In the genomic region with DNA sequence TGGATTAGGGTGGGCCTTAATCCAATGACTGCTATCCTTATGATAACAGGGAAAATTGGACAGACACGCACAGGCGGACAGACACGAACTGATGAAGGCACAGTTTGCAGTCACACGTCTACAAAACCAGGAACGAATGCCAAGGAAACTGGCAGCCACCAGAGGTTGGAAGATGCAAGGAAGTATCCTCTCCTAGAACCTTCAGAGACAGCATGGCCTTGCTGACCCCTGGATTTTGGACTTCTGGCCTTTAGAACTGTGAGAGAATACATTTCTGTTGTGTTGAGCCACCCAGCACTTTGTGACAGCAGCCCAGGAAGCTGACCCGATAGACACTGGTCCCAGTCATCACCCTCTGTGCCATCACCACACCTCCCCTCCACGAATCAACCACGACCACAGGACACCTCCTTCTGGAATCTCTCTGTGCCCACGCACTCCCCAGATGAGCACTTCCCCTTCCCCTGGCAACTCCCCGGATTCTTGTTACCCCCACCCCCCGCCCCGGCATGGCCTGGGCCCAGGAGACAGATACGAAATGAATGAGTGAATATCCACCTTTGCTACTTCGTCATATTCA, we compare ENCODE assay signal across 8 cellular contexts. TPM values are rescaled to one million over a fixed set of nuclear protein-coding genes. Genes with fewer than 3 reads are reported as not detected.
DNase-seq lines count a peak whose midpoint lies in the region; ATAC-seq and TF ChIP-seq lines count a peak whose summit lies in the region.

No MANE protein-coding gene starts in this region.

- H3K27ac ChIP-seq in GM23338 (ENCODE audit: low read depth), result no peak overlapping the region
- H3K27ac ChIP-seq in Peyer's patch, result peak overlapping the region; percentile 77 to 98 (median 90)
- peak overlapping the region; percentile 79 to 100 (median 90) for H3K27ac ChIP-seq in gastrocnemius medialis

- H3K9me3 ChIP-seq in Peyer's patch (no peaks in the 10 kb centered on the region), endocrine pancreas (ENCODE audit: control insufficient read depth, low read length) (no peaks in the 10 kb centered on the region), gastrocnemius medialis (no peaks in the 10 kb centered on the region)

- H3K36me3 Mint-ChIP-seq in GM23338 (ENCODE audit: low read depth), result no peaks in the 10 kb centered on the region

- in situ Hi-C loops in gastrocnemius medialis (cut with MboI; ENCODE audit: low sequenced_read_pairs in 4 of 4), result loop anchor here in 3 of 4 donors (5.0 to 10.0 kb wide), 2 partner anchors 38 to 120 kb away; no protein-coding TSS in a partner anchor

- 0 out of 2 replicates have a peak, but pooled peaks cover 8% of the 10 kb centered on the region for H3K79me2 ChIP-seq in GM23338 (replicated peaks; ENCODE audit: insufficient read depth)

- ATAC-seq in GM23338, result no peak
- ATAC-seq in gastrocnemius medialis, result no peak
- no peak for ATAC-seq in HG03095 (IDR thresholded peaks at IDR 0.05; ENCODE audit: unreplicated experiment)

- peak overlapping the region; percentile 73 for H3K4me3 Mint-ChIP-seq in GM23338

- H3K27me3 ChIP-seq in GM23338 (ENCODE audit: insufficient read depth), result peaks cover 4% of the 10 kb centered on the region; the same call in 1 of the 2 replicates
- H3K27me3 ChIP-seq in Peyer's patch, result no peaks in the 10 kb centered on the region
- H3K27me3 ChIP-seq in endocrine pancreas (ENCODE audit: control insufficient read depth, insufficient read depth, low read length), result no peaks in the 10 kb centered on the region
- H3K27me3 ChIP-seq in gastrocnemius medialis, result no peaks in the 10 kb centered on the region

- H3K4me2 ChIP-seq in GM23338, result peak overlapping the region; percentile 84; the same call in 1 of the 2 replicates

- no peak for TF ChIP-seq POLR2A in Peyer's patch (IDR thresholded peaks at IDR 0.05)
- no peak for TF ChIP-seq POLR2A in gastrocnemius medialis (IDR thresholded peaks at IDR 0.05)

- H4K20me1 ChIP-seq in GM23338 (replicated peaks; ENCODE audit: insufficient read depth), result peaks cover 12% of the 10 kb centered on the region; the same call in 1 of the 2 replicates

- H3F3A ChIP-seq in GM23338 (replicated peaks; ENCODE audit: low read depth), result no peaks in the 10 kb centered on the region

- no peak overlapping the region for H2AFZ ChIP-seq in GM23338

- no peak for DNase-seq in GM23338 (ENCODE audit: low spot score)
- DNase-seq in Peyer's patch, result peak in 2 of 3 donors; percentile 57 to 63
- no peak for DNase-seq in gastrocnemius medialis
- no peak for DNase-seq in HuH-7 (ENCODE audit: low spot score)
- DNase-seq in midbrain (lab: John Stamatoyannopoulos, UW), result no peak
- no peak for DNase-seq in NK-92 (lab: John Stamatoyannopoulos, UW; ENCODE audit: unreplicated experiment)

- no peaks in the 10 kb centered on the region for H3K9me3 Mint-ChIP-seq in GM23338

- H3K4me1 ChIP-seq in GM23338 (ENCODE audit: insufficient read depth), result peaks cover 8% of the 10 kb centered on the region
- H3K4me1 ChIP-seq in Peyer's patch, result peaks cover 33 to 83% (median 36%) of the 10 kb centered on the region in 4 donors
- peaks cover 8% of the 10 kb centered on the region for H3K4me1 ChIP-seq in endocrine pancreas (ENCODE audit: control insufficient read depth, insufficient read depth, low read length)
- peaks cover 41 to 44% of the 10 kb centered on the region in 2 donors for H3K4me1 ChIP-seq in gastrocnemius medialis

- H3K36me3 ChIP-seq in GM23338 (ENCODE audit: insufficient read depth), result no peaks in the 10 kb centered on the region
- no peaks in the 10 kb centered on the region for H3K36me3 ChIP-seq in Peyer's patch
- no peaks in the 10 kb centered on the region for H3K36me3 ChIP-seq in endocrine pancreas (ENCODE audit: control insufficient read depth, insufficient read depth, low read length)
- H3K36me3 ChIP-seq in gastrocnemius medialis, result no peaks in the 10 kb centered on the region

- H3K9me2 ChIP-seq in GM23338 (ENCODE audit: insufficient read depth), result no peaks in the 10 kb centered on the region

- peaks cover 42% of the 10 kb centered on the region for H3K27me3 Mint-ChIP-seq in GM23338 (ENCODE audit: insufficient read depth, low read depth, poor library complexity)

- no peak for TF ChIP-seq CTCF in GM23338 (conservative IDR thresholded peaks at IDR 0.05; ENCODE audit: low read depth in 2 of 2)
- no peak for TF ChIP-seq CTCF in Peyer's patch (IDR thresholded peaks at IDR 0.05)
- no peak for TF ChIP-seq CTCF in gastrocnemius medialis (IDR thresholded peaks at IDR 0.05 in 4 of 5, conservative IDR thresholded peaks at IDR 0.05 in 1 of 5)

- peak overlapping the region; percentile 66 for H3K9ac ChIP-seq in endocrine pancreas (ENCODE audit: control insufficient read depth, insufficient read depth, low read length)

- H3K4me3 ChIP-seq in GM23338 (peak overlapping the region; percentile 66), Peyer's patch (peak overlapping the region in 2 of 4 donors; percentile 37 to 49), endocrine pancreas (ENCODE audit: control insufficient read depth, insufficient read depth, low read length) (no peak overlapping the region), gastrocnemius medialis (peak overlapping the region in 3 of 4 donors; percentile 52 to 53 (median 53))

- peaks cover 21% of the 10 kb centered on the region; the same call in 2 of the 3 replicates for H3K4me1 Mint-ChIP-seq in GM23338

- intact Hi-C loops in gastrocnemius medialis (cut with DNase I; ENCODE audit: low total_unique reads), result loop anchor here (1.0 kb wide), 1 partner anchor 31 kb away; no protein-coding TSS in a partner anchor

- no peak overlapping the region for H3K27ac Mint-ChIP-seq in GM23338

TF ChIP-seq in GM23338, 12 proteins besides CTCF, POLR2A, EP300 and RAD21:
- no peak for TF ChIP-seq ZNF331 (CRISPR knock-in tag; IDR thresholded peaks at IDR 0.05; ENCODE audit: low read depth)
- TF ChIP-seq EZH2 (IDR thresholded peaks at IDR 0.05; ENCODE audit: low read depth, unreplicated experiment), result no peak
- no peak for TF ChIP-seq POLR2AphosphoS5 (IDR thresholded peaks at IDR 0.05; ENCODE audit: low read depth)
- TF ChIP-seq JUNB (IDR thresholded peaks at IDR 0.05; ENCODE audit: unreplicated experiment), result no peak
- TF ChIP-seq EZH2phosphoT487 (IDR thresholded peaks at IDR 0.05; ENCODE audit: unreplicated experiment), result no peak
- no peak for TF ChIP-seq ETS1 (IDR thresholded peaks at IDR 0.05)
- TF ChIP-seq STAT1 (IDR thresholded peaks at IDR 0.05; ENCODE audit: unreplicated experiment), result no peak
- TF ChIP-seq ZNF114 (CRISPR knock-in tag; IDR thresholded peaks at IDR 0.05), result no peak
- TF ChIP-seq CREB1 (CRISPR knock-in tag; IDR thresholded peaks at IDR 0.05; ENCODE audit: low read depth), result no peak

RNA-seq across cellular contexts. Expression of gene GBGT1, which starts 18.7 kb away (rescaled TPM):
- 15.7 and 22.4 TPM in 2 replicates for total RNA-seq in GM23338 (2014; rRNA removed; shearing (Covaris generic))
- 3.7 and 4.9 TPM in 2 replicates for polyA plus RNA-seq in GM23338 (2016; fragmentation: Nextera tagmentation; extraction: Ambion mirVana)
- total RNA-seq in Peyer's patch (10 to 100 TPM in 3 of 4 donors, 1 to 10 TPM in 1; 7.0 to 49.5 (median 14.1) TPM), gastrocnemius medialis (10 to 100 TPM in 1 of 4 donors, 1 to 10 TPM in 2, under 1 TPM in 1; 0.15 to 10.3 (median 5.6) TPM)

RNA-seq across cellular contexts. Expression of gene RALGDS, which starts 23.9 kb away (rescaled TPM):
- 15.5 and 20.3 TPM in 2 replicates for total RNA-seq in GM23338 (2014; rRNA removed; shearing (Covaris generic))
- polyA plus RNA-seq in GM23338 (2016; fragmentation: Nextera tagmentation; extraction: Ambion mirVana), result 6.1 and 8.6 TPM in 2 replicates
- total RNA-seq in Peyer's patch (100 to 1,000 TPM in 2 of 4 donors, 10 to 100 TPM in 2; 53.1 to 237 (median 139) TPM), gastrocnemius medialis (10 to 100 TPM; 21.1 to 47.0 (median 36.9) TPM)

Comparison
In these comparisons a context has a peak if more than half of its experiments do, and no peak if none do; other contexts are left out.
1. DNase-seq: peak in Peyer's patch (2 of 3); none in GM23338 (single experiment), gastrocnemius medialis (0 of 2), HuH-7 (single experiment), midbrain (single experiment) and NK-92 (single experiment).